In the genomic region with DNA sequence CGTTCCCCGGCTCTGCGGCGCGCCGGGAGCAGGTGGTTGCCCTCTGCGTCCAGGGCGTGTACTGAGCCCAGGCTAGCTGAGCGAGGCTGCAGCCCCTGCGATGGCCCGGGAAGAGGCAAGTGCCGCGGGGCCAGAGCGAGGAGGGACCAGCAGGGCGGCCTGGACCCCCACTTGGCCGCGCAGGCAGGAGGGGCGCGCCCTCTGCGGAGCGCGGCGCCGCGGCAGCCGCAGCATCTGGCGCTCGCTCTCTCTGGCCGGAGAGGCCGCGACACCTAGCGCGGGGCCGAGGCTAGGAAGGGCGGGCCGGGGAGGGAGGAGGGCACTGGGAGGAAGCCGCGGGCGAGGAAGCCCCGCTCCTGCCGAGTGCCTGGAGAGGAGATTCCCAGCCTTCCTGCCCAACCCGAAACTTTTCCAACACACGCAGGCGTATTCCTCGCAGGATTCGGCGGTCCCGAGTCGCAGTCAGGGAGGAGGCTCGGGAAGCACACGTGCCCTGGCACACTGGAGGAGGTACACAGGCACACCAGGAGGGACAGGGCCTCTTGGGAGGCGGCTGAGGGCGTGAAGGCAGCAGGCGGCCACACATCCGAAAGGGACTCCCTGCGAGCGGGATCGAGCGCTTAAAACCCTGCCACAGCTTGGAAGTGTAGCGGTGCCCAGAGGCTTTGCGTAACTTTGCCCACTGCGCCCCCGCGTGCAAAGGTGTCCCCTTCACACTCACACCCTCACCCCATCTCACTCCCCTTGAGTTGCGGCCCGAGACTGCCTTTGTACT, we compare ENCODE assay signal across 8 cellular contexts. TPM values are rescaled to one million over a fixed set of nuclear protein-coding genes. Genes with fewer than 3 reads are reported as not detected.
DNase-seq lines count a peak whose midpoint lies in the region; ATAC-seq and TF ChIP-seq lines count a peak whose summit lies in the region.

No MANE protein-coding gene starts in this region.

- peaks cover 68% of the 10 kb centered on the region for H3K4me1 ChIP-seq in HUES64 (ENCODE audit: insufficient read depth, low read length)
- peaks cover 26% of the 10 kb centered on the region for H3K4me1 ChIP-seq in hepatocyte (ENCODE audit: insufficient read depth)

- no peaks in the 10 kb centered on the region for H3K79me2 ChIP-seq in hepatocyte

- H3K27ac Mint-ChIP-seq in CD4-positive, alpha-beta T cell, result no peak overlapping the region

- H3K27ac ChIP-seq in HUES64 (ENCODE audit: low read depth, low read length), result no peak overlapping the region
- H3K27ac ChIP-seq in hepatocyte, result no peak overlapping the region
- no peak overlapping the region for H3K27ac ChIP-seq in CD4-positive, alpha-beta T cell (ENCODE audit: low read depth, low read length)

- H3K27me3 Mint-ChIP-seq in CD4-positive, alpha-beta T cell, result peaks cover 91% of the 10 kb centered on the region

- H4K20me1 ChIP-seq in hepatocyte (ENCODE audit: insufficient read depth, poor library complexity, severe bottlenecking), result no peaks in the 10 kb centered on the region

- TF ChIP-seq CTCF in hepatocyte (IDR thresholded peaks at IDR 0.05; ENCODE audit: poor library complexity), result no peak
- TF ChIP-seq CTCF in CD4-positive, alpha-beta T cell (IDR thresholded peaks at IDR 0.05), result no peak

- H3K4me1 Mint-ChIP-seq in CD4-positive, alpha-beta T cell (ENCODE audit: low read depth), result peaks cover 69% of the 10 kb centered on the region

- CTCF ChIA-PET in CD4-positive, alpha-beta T cell (lab: Charles Lee), result no interaction called here

- intact Hi-C loops in CD4-positive, alpha-beta T cell (cut with DNase I, micrococcal nuclease), result loop anchor here (5.0 to 10.0 kb wide), 2 partner anchors 311 to 1378 kb away; partner anchors contain the start of gene ATF3 (in 1 of the 2)

- H3K4me3 ChIP-seq in HUES64 (ENCODE audit: low read length) (peak overlapping the region; percentile 61), hepatocyte (peak overlapping the region; percentile 24), skeletal muscle cell (ENCODE audit: low read depth, low read length) (peak overlapping the region; percentile 30)

- DNase-seq in SHP77 (lab: John Stamatoyannopoulos, UW) (peak; percentile 64 to 81), hepatocyte (ENCODE audit: low spot score) (peak; percentile 59), skeletal muscle cell (ENCODE audit: low read depth) (no peak)
- no peak for DNase-seq in CD4-positive, alpha-beta T cell

- H3K36me3 ChIP-seq in HUES64 (ENCODE audit: insufficient read depth, low read length), result no peaks in the 10 kb centered on the region
- no peaks in the 10 kb centered on the region for H3K36me3 ChIP-seq in hepatocyte (replicated peaks; ENCODE audit: insufficient read depth, low read depth)

- WGBS in HUES64, result under 1% methylated on average over 66 of the region's 66 CpGs
- 3% methylated on average over 51 of the region's 66 CpGs for WGBS in hepatocyte (ENCODE audit: low lambda C conversion rate, missing lambda C conversion rate)

- no peak for ATAC-seq in HG02759 (IDR thresholded peaks at IDR 0.05; ENCODE audit: unreplicated experiment)
- ATAC-seq in GM21367 (IDR thresholded peaks at IDR 0.05; ENCODE audit: unreplicated experiment), result no peak
- ATAC-seq in HG03139 (IDR thresholded peaks at IDR 0.05; ENCODE audit: unreplicated experiment), result no peak
- no peak for ATAC-seq in CD4-positive, alpha-beta T cell (ENCODE audit: poor library complexity)

- no peak overlapping the region for H3K4me3 Mint-ChIP-seq in CD4-positive, alpha-beta T cell

- peak overlapping the region; percentile 57 for H3K9ac ChIP-seq in HUES64 (ENCODE audit: low read depth, low read length)

- H3K27me3 ChIP-seq in HUES64 (ENCODE audit: insufficient read depth, low read length), result peaks cover 92% of the 10 kb centered on the region
- H3K27me3 ChIP-seq in hepatocyte, result peaks cover 91% of the 10 kb centered on the region
- H3K27me3 ChIP-seq in CD4-positive, alpha-beta T cell (ENCODE audit: control insufficient read depth, insufficient read depth, low read length), result peaks cover 98% of the 10 kb centered on the region

- H3K9me2 ChIP-seq in hepatocyte (replicated peaks; ENCODE audit: insufficient read depth), result no peaks in the 10 kb centered on the region

- POLR2A ChIA-PET in CD4-positive, alpha-beta T cell (lab: Charles Lee), result no interaction called here

- no peaks in the 10 kb centered on the region for H3K9me3 Mint-ChIP-seq in CD4-positive, alpha-beta T cell

- H3K9me3 ChIP-seq in HUES64 (ENCODE audit: insufficient read depth, low read depth, low read length), result no peaks in the 10 kb centered on the region
- no peaks in the 10 kb centered on the region for H3K9me3 ChIP-seq in hepatocyte (ENCODE audit: low read depth)
- no peaks in the 10 kb centered on the region for H3K9me3 ChIP-seq in CD4-positive, alpha-beta T cell (ENCODE audit: control insufficient read depth, low read length)

- H3K36me3 Mint-ChIP-seq in CD4-positive, alpha-beta T cell (ENCODE audit: low read depth), result peaks cover 5% of the 10 kb centered on the region

- peak overlapping the region; percentile 95 for H3K4me2 ChIP-seq in hepatocyte

- peak overlapping the region; percentile 56 for H2AFZ ChIP-seq in hepatocyte

RNA-seq across cellular contexts. Expression of gene PROX1, which starts 4.8 kb away (rescaled TPM):
- 1.1 TPM for polyA plus RNA-seq in HUES64 (2013, experiment 1 of 2)
- 1.6 TPM for polyA plus RNA-seq in HUES64 (2013, experiment 2 of 2)
- total RNA-seq in hepatocyte, result 15.7 and 18.7 TPM in 2 replicates
- polyA plus RNA-seq in hepatocyte, result 4.8 and 6.7 TPM in 2 replicates
- total RNA-seq in CD4-positive, alpha-beta T cell, result under 1 TPM in 1 of 2 experiments, not detected in 1; 0.03 TPM

Comparison
In these comparisons a context has a peak if more than half of its experiments do, and no peak if none do; other contexts are left out.
1. DNase-seq: peak in SHP77 (2 of 2) and hepatocyte (single experiment); none in skeletal muscle cell (single experiment) and CD4-positive, alpha-beta T cell (0 of 10).
2. RNA of gene PROX1, which starts 4.8 kb away (total RNA-seq): 15.7 to 18.7 TPM in hepatocyte; 0.03 TPM in CD4-positive, alpha-beta T cell; every median in the first group is over 10 times any median in the second.
3. Peak in every context shown above with its lines, with median percentiles within 50 percentile points of each other: H3K4me3 ChIP-seq.